ENCODE assay signal across 1 cellular context in the genomic region with DNA sequence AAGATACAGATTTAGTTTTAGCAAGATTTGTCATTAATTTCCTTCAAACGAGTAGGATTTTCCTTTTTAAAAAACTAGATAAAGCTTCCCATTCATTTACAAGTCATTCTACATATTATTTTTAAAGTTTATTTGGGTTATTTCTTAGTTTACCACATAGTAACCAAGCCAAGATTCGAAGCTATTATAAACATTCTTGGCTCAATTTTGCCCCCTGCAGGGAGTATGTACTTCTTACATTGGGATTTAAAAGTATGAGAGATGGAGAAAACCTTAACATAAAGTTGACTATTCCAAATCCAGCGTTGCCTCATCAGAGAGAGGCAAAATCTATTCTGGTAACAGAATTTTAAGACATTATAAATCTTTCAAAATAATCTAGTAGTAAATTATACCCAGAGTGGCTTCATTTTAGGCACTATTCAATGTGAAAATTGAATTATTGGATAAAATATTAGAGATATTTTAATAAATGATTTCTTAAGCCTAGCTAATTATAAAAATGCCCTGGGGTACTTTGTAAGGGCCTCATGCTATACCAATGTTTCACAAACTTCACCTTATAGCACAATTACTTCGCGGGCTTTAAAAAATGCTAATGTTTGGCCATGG.
TF ChIP-seq lines count a peak whose summit lies in the region.

No MANE protein-coding gene starts in this region.

TF ChIP-seq in Ishikawa, 13 proteins besides CTCF, POLR2A, EP300 and RAD21 (continued from another document):
- TF ChIP-seq, protein P1, sequence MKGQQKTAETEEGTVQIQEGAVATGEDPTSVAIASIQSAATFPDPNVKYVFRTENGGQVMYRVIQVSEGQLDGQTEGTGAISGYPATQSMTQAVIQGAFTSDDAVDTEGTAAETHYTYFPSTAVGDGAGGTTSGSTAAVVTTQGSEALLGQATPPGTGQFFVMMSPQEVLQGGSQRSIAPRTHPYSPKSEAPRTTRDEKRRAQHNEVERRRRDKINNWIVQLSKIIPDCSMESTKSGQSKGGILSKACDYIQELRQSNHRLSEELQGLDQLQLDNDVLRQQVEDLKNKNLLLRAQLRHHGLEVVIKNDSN (IDR thresholded peaks at IDR 0.05), result no peak
- no peak for TF ChIP-seq TAF1 (IDR thresholded peaks at IDR 0.05; ENCODE audit: low read depth)
- no peak for TF ChIP-seq NFIC (IDR thresholded peaks at IDR 0.05)
- no peak for TF ChIP-seq FOXM1 (IDR thresholded peaks at IDR 0.05; ENCODE audit: borderline replicate concordance, low read depth)
- TF ChIP-seq, protein P2, sequence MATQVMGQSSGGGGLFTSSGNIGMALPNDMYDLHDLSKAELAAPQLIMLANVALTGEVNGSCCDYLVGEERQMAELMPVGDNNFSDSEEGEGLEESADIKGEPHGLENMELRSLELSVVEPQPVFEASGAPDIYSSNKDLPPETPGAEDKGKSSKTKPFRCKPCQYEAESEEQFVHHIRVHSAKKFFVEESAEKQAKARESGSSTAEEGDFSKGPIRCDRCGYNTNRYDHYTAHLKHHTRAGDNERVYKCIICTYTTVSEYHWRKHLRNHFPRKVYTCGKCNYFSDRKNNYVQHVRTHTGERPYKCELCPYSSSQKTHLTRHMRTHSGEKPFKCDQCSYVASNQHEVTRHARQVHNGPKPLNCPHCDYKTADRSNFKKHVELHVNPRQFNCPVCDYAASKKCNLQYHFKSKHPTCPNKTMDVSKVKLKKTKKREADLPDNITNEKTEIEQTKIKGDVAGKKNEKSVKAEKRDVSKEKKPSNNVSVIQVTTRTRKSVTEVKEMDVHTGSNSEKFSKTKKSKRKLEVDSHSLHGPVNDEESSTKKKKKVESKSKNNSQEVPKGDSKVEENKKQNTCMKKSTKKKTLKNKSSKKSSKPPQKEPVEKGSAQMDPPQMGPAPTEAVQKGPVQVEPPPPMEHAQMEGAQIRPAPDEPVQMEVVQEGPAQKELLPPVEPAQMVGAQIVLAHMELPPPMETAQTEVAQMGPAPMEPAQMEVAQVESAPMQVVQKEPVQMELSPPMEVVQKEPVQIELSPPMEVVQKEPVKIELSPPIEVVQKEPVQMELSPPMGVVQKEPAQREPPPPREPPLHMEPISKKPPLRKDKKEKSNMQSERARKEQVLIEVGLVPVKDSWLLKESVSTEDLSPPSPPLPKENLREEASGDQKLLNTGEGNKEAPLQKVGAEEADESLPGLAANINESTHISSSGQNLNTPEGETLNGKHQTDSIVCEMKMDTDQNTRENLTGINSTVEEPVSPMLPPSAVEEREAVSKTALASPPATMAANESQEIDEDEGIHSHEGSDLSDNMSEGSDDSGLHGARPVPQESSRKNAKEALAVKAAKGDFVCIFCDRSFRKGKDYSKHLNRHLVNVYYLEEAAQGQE (IDR thresholded peaks at IDR 0.05; ENCODE audit: low read depth), result no peak
- TF ChIP-seq CEBPB (IDR thresholded peaks at IDR 0.05), result no peak
- no peak for TF ChIP-seq CREB1 (IDR thresholded peaks at IDR 0.05; ENCODE audit: low read depth)
- TF ChIP-seq YY1 (IDR thresholded peaks at IDR 0.05; ENCODE audit: low read depth), result no peak
TF ChIP-seq in Ishikawa: peak in this region for 0.
